11 cellular contexts compared by ENCODE assay signal in genomic region chr3:63766261-63766660, GRCh38. TPM values are rescaled to one million over a fixed set of nuclear protein-coding genes. Genes with fewer than 3 reads are reported as not detected.
"Had no signal": no experiment of that assay in that cellular context is flagged by ENCODE, and none has a peak within 500 bp of the region (broad histone marks: within the 10 kb centered on the region; RNA-seq: fewer than 3 reads in every experiment).

No MANE protein-coding gene starts in this region.

- H3K27ac Mint-ChIP-seq: H9, HFFc6 had no signal

- H3K4me3 ChIP-seq: GM23248, HAP-1 had no signal

- ATAC-seq: HCT116 had no signal

- H3K4me1 ChIP-seq: HAP-1 had no signal

- H3K36me3 ChIP-seq: HAP-1 had no signal

- H3K9me3 Mint-ChIP-seq: H9, HFFc6 had no signal

- DNase-seq: GM23248, GOT3, H7, H9, HCEC 1CT, HFFc6 had no signal

- FAIRE-seq: H1, H54 had no signal

- H3K9ac ChIP-seq: GM23248 had no signal

- H3K27ac ChIP-seq: GM23248 had no signal

- H3K9me3 ChIP-seq: HAP-1 had no signal

- H3K4me3 Mint-ChIP-seq: H9, HFFc6 had no signal

- H2AFZ ChIP-seq: GM23248 had no signal

RNA-seq across cellular contexts. Expression of gene C3orf49, which starts 52.8 kb away (rescaled TPM):
- total RNA-seq: GM23248, H1, H4, H7, H9, HFFc6 had no signal
- polyA plus RNA-seq: GM23248, H1 had no signal
